ENCODE assay signal across 10 cellular contexts in genomic region chr3:132342183-132342582, GRCh38. TPM values are rescaled to one million over a fixed set of nuclear protein-coding genes. Genes with fewer than 3 reads are reported as not detected.
DNase-seq lines count a peak whose midpoint lies in the region; ATAC-seq and TF ChIP-seq lines count a peak whose summit lies in the region.
"Had no signal": no experiment of that assay in that cellular context is flagged by ENCODE, and none has a peak within 500 bp of the region (broad histone marks: within the 10 kb centered on the region; RNA-seq: fewer than 3 reads in every experiment).

No MANE protein-coding gene starts in this region.

- no peaks in the 10 kb centered on the region for H3K36me3 ChIP-seq in mesenchymal stem cell (ENCODE audit: control insufficient read depth in 1 of 2, insufficient read depth in 2 of 2, low read depth in 1 of 2, low read length in 2 of 2)

- no peak overlapping the region for H3K27ac ChIP-seq in mesenchymal stem cell (ENCODE audit: low read length, poor library complexity, severe bottlenecking)

- no peak overlapping the region for H3K4me2 ChIP-seq in mesenchymal stem cell (ENCODE audit: low read length, poor library complexity, severe bottlenecking)

- H2BK5ac ChIP-seq in mesenchymal stem cell (ENCODE audit: low read depth, low read length, poor library complexity, severe bottlenecking) = no peak overlapping the region

- POLR2A ChIA-PET in WTC11 (lab: Charles Lee) = no interaction called here

- no peak overlapping the region for H3K4me3 Mint-ChIP-seq in WTC11
- H3K4me3 Mint-ChIP-seq in natural killer cell = no peak overlapping the region
- H3K4me3 Mint-ChIP-seq: nephron progenitor cell had no signal

- peak; percentile 8 for DNase-seq in Daoy (ENCODE audit: low read depth)
- DNase-seq in LHCN-M2 (ENCODE audit: low read depth) = peak; percentile 25
- no peak for DNase-seq in WTC11 (ENCODE audit: low spot score)
- DNase-seq in mesenchymal stem cell = no peak
- DNase-seq in natural killer cell = no peak
- DNase-seq: activated CD4-positive, alpha-beta T cell treated with anti-CD3 and anti-CD28 coated beads for 4 hours; NCI-H1436 treated with DMSO at 0.1 percent for 48 hours; nephron progenitor cell had no signal

- no peaks in the 10 kb centered on the region for H3K4me1 ChIP-seq in mesenchymal stem cell (ENCODE audit: control insufficient read depth, insufficient read depth, low read depth, low read length)

- no peak overlapping the region for H2AFZ ChIP-seq in mesenchymal stem cell (ENCODE audit: low read depth, low read length)

- H3K9ac ChIP-seq in mesenchymal stem cell (ENCODE audit: low read length) = peak overlapping the region; percentile 50

- CTCF ChIA-PET in WTC11 (lab: Charles Lee) = interaction anchor here (0.9 to 4.0 kb wide), 33 partner anchors 9 to 443 kb away, joined by 3 to 147 read pairs (median 8); partner anchors contain the start of genes ACP3 and DNAJC13

- no peak for TF ChIP-seq CTCF in WTC11 (IDR thresholded peaks at IDR 0.05)
- TF ChIP-seq CTCF in natural killer cell (IDR thresholded peaks at IDR 0.05) = no peak

- no peak overlapping the region for H3K23ac ChIP-seq in mesenchymal stem cell (ENCODE audit: low read length in 2 of 2)

- H4K91ac ChIP-seq in mesenchymal stem cell (ENCODE audit: low read length) = no peak overlapping the region

- no peaks in the 10 kb centered on the region for H3K9me3 Mint-ChIP-seq in WTC11
- H3K9me3 Mint-ChIP-seq in natural killer cell = no peaks in the 10 kb centered on the region
- H3K9me3 Mint-ChIP-seq: nephron progenitor cell had no signal

- H3K4me3 ChIP-seq in mesenchymal stem cell (ENCODE audit: insufficient read depth in 1 of 2, low read depth in 1 of 2, low read length in 2 of 2) = no peak overlapping the region

- H3K27ac Mint-ChIP-seq in WTC11 = no peak overlapping the region
- H3K27ac Mint-ChIP-seq in natural killer cell = no peak overlapping the region
- H3K27ac Mint-ChIP-seq: nephron progenitor cell had no signal

- no peak overlapping the region for H2BK120ac ChIP-seq in mesenchymal stem cell (ENCODE audit: low read depth, low read length)

- no peak overlapping the region for H2BK15ac ChIP-seq in mesenchymal stem cell (ENCODE audit: low read depth, poor library complexity, severe bottlenecking)

- H2BK12ac ChIP-seq in mesenchymal stem cell (ENCODE audit: low read length in 2 of 2) = no peak overlapping the region

- 83% methylated on average over 5 of the region's 5 CpGs for WGBS in mesenchymal stem cell

- no peak overlapping the region for H3K4ac ChIP-seq in mesenchymal stem cell (ENCODE audit: low read depth in 1 of 2, low read length in 2 of 2)

- ATAC-seq in WTC11 (peak; percentile 78), HG03039 (IDR thresholded peaks at IDR 0.05; ENCODE audit: unreplicated experiment) (no peak), GM21423 (IDR thresholded peaks at IDR 0.05; ENCODE audit: unreplicated experiment) (no peak), natural killer cell (no peak)

- H2AK5ac ChIP-seq in mesenchymal stem cell (ENCODE audit: low read length, severe bottlenecking) = no peak overlapping the region

- no peaks in the 10 kb centered on the region for H3K36me3 Mint-ChIP-seq in WTC11
- no peaks in the 10 kb centered on the region for H3K36me3 Mint-ChIP-seq in natural killer cell

- H3K18ac ChIP-seq in mesenchymal stem cell (ENCODE audit: low read depth in 1 of 2, low read length in 2 of 2) = no peak overlapping the region

- no peaks in the 10 kb centered on the region for H3K9me3 ChIP-seq in mesenchymal stem cell (ENCODE audit: control insufficient read depth, low read length)

- no peaks in the 10 kb centered on the region for H3K79me1 ChIP-seq in mesenchymal stem cell (replicated peaks; ENCODE audit: low read length, poor library complexity, severe bottlenecking)

- no peak overlapping the region for H3K14ac ChIP-seq in mesenchymal stem cell (ENCODE audit: low read length in 2 of 2)

- intact Hi-C loops in natural killer cell (cut with micrococcal nuclease) = loop anchor here (2.0 kb wide), 1 partner anchor 89 kb away; no protein-coding TSS in a partner anchor

- no peak overlapping the region for H4K8ac ChIP-seq in mesenchymal stem cell (ENCODE audit: low read length)

- H3K4me1 Mint-ChIP-seq in WTC11 (peaks cover 16% of the 10 kb centered on the region), natural killer cell (peaks cover 0 to 5% of the 10 kb centered on the region in 2 donors)

- H3K27me3 ChIP-seq in mesenchymal stem cell (ENCODE audit: control insufficient read depth in 1 of 2, insufficient read depth in 1 of 2, low read length in 2 of 2) = peaks cover 0 to 11% of the 10 kb centered on the region in 2 experiments

- H3K27me3 Mint-ChIP-seq in WTC11 (ENCODE audit: low read depth) (no peaks in the 10 kb centered on the region), natural killer cell (ENCODE audit: low read depth in 2 of 2) (peaks cover 0 to 10% of the 10 kb centered on the region in 2 donors)

TF ChIP-seq in WTC11, 78 proteins besides CTCF, POLR2A, EP300 and RAD21 (continues in another document):
- TF ChIP-seq ATF2 (CRISPR knock-in tag; IDR thresholded peaks at IDR 0.05; ENCODE audit: borderline replicate concordance, low read depth) (no peak), GRHL2 (CRISPR knock-in tag; IDR thresholded peaks at IDR 0.05; ENCODE audit: insufficient replicate concordance, severe bottlenecking) (no peak), ZNF423 (CRISPR knock-in tag; IDR thresholded peaks at IDR 0.05) (no peak), AFF4 (CRISPR knock-in tag; IDR thresholded peaks at IDR 0.05; ENCODE audit: borderline replicate concordance) (no peak), FOXP4 (CRISPR knock-in tag; IDR thresholded peaks at IDR 0.05) (no peak), RELA (CRISPR knock-in tag; IDR thresholded peaks at IDR 0.05; ENCODE audit: borderline replicate concordance) (no peak), KAT7 (CRISPR knock-in tag; IDR thresholded peaks at IDR 0.05; ENCODE audit: borderline replicate concordance) (no peak), CBFB (CRISPR knock-in tag; IDR thresholded peaks at IDR 0.05; ENCODE audit: low read depth) (no peak), ZBTB21 (CRISPR knock-in tag; IDR thresholded peaks at IDR 0.05; ENCODE audit: borderline replicate concordance) (no peak)

RNA-seq across cellular contexts. Expression of gene ACP3, which starts 25.0 kb away (rescaled TPM):
- total RNA-seq in Daoy (2014; rRNA removed; shearing (Covaris generic)) = 2.9 TPM in 1 of 2 replicates, not detected in the other
- total RNA-seq in LHCN-M2 (2014; rRNA removed) = 0.80 and 1.7 TPM in 2 replicates
- polyA plus RNA-seq in LHCN-M2 (2012) = not detected
- 1.6 to 2.5 TPM (median 1.9 TPM) in 3 replicates for total RNA-seq in WTC11 (2021)
- 2.8 TPM for polyA plus RNA-seq in mesenchymal stem cell (2013, experiment 1 of 2)
- polyA plus RNA-seq in mesenchymal stem cell (2013, experiment 2 of 2) = 3.4 TPM
- total RNA-seq in natural killer cell = 1 to 10 TPM in 2 of 3 donors, under 1 TPM in 1; 0.75 to 2.1 (median 1.7) TPM

Comparison
In these comparisons a context has a peak if more than half of its experiments do, and no peak if none do; other contexts are left out.
1. DNase-seq: peak in Daoy (single experiment) and LHCN-M2 (single experiment); none in WTC11 (single experiment), mesenchymal stem cell (single experiment) and natural killer cell (single experiment).